Comparison of ENCODE assay signal across 23 cellular contexts in genomic region chr13:43861863-43862262, GRCh38. TPM values are rescaled to one million over a fixed set of nuclear protein-coding genes. Genes with fewer than 3 reads are reported as not detected.
DNase-seq lines count a peak whose midpoint lies in the region; ATAC-seq, FAIRE-seq and TF ChIP-seq lines count a peak whose summit lies in the region.
"Had no signal": no experiment of that assay in that cellular context is flagged by ENCODE, and none has a peak within 500 bp of the region (broad histone marks: within the 10 kb centered on the region; RNA-seq: fewer than 3 reads in every experiment).

No MANE protein-coding gene starts in this region.

- FAIRE-seq in H54 (lab: Jason Lieb, UNC): no peak
- FAIRE-seq: A204.1, GM12878, K562 had no signal

- ATAC-seq in SK-N-SH treated with all-trans-retinoic acid at 6 μM for 48 hours (peak; percentile 46; the same call in 2 of the 3 replicates), HG02870 (IDR thresholded peaks at IDR 0.05; ENCODE audit: unreplicated experiment) (no peak)
- ATAC-seq: GM12878, GM23338, HCT116, K562 had no signal

- no peak for TF ChIP-seq CTCF in fibroblast of villous mesenchyme (IDR thresholded peaks at IDR 0.05; ENCODE audit: insufficient read depth, low read depth, low read length)

- DNase-seq in HT1080 (ENCODE audit: low read depth) (peak; percentile 17), fibroblast of villous mesenchyme (ENCODE audit: low read depth) (peak; percentile 16), DMS153 treated with DMSO at 0.1 percent for 48 hours (lab: John Stamatoyannopoulos, UW; ENCODE audit: unreplicated experiment) (no peak), substantia nigra (lab: John Stamatoyannopoulos, UW) (no peak), H54 (ENCODE audit: insufficient read length, low spot score) (no peak)
- DNase-seq: ACHN; BE2C; C1 segment of cervical spinal cord; CD4-positive, CD25-positive, alpha-beta regulatory T cell; CD8-positive, alpha-beta memory T cell; COR-L47; DMS 273 treated with DMSO at 0.1 percent for 48 hours; H7; HFFc6; IMR-90 had no signal

- H3K27ac ChIP-seq in substantia nigra (ENCODE audit: low read depth, low read length, poor library complexity, severe bottlenecking): no peak overlapping the region

- TF ChIP-seq POLR2A in H54 (IDR thresholded peaks at IDR 0.05; ENCODE audit: low read depth, low read length): no peak

- no peak overlapping the region for H3K4me3 ChIP-seq in fibroblast of villous mesenchyme (ENCODE audit: low read depth, low read length)
- H3K4me3 ChIP-seq: GM12878, GM23338, K562 had no signal

TF ChIP-seq in SK-N-SH treated with all-trans-retinoic acid at 6 μM for 48 hours, 23 proteins besides CTCF, POLR2A, EP300 and RAD21:
- TF ChIP-seq ZFP30 (CRISPR knock-in tag; IDR thresholded peaks at IDR 0.05) (no peak), CSRNP3 (CRISPR knock-in tag; IDR thresholded peaks at IDR 0.05) (no peak), CSDC2 (CRISPR knock-in tag; IDR thresholded peaks at IDR 0.05) (no peak), ZNF70 (CRISPR knock-in tag; IDR thresholded peaks at IDR 0.05) (no peak), GLIS3 (CRISPR knock-in tag; IDR thresholded peaks at IDR 0.05) (no peak), RARB (CRISPR knock-in tag; IDR thresholded peaks at IDR 0.05) (no peak), PPARA (CRISPR knock-in tag; IDR thresholded peaks at IDR 0.05; ENCODE audit: borderline replicate concordance) (no peak), ZFP3 (CRISPR knock-in tag; IDR thresholded peaks at IDR 0.05) (no peak), OSR1 (CRISPR knock-in tag; IDR thresholded peaks at IDR 0.05) (no peak)
- TF ChIP-seq, protein P1, sequence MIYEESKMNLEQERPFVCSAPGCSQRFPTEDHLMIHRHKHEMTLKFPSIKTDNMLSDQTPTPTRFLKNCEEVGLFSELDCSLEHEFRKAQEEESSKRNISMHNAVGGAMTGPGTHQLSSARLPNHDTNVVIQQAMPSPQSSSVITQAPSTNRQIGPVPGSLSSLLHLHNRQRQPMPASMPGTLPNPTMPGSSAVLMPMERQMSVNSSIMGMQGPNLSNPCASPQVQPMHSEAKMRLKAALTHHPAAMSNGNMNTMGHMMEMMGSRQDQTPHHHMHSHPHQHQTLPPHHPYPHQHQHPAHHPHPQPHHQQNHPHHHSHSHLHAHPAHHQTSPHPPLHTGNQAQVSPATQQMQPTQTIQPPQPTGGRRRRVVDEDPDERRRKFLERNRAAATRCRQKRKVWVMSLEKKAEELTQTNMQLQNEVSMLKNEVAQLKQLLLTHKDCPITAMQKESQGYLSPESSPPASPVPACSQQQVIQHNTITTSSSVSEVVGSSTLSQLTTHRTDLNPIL (CRISPR knock-in tag; IDR thresholded peaks at IDR 0.05; ENCODE audit: low read depth): no peak
- TF ChIP-seq, protein P2, sequence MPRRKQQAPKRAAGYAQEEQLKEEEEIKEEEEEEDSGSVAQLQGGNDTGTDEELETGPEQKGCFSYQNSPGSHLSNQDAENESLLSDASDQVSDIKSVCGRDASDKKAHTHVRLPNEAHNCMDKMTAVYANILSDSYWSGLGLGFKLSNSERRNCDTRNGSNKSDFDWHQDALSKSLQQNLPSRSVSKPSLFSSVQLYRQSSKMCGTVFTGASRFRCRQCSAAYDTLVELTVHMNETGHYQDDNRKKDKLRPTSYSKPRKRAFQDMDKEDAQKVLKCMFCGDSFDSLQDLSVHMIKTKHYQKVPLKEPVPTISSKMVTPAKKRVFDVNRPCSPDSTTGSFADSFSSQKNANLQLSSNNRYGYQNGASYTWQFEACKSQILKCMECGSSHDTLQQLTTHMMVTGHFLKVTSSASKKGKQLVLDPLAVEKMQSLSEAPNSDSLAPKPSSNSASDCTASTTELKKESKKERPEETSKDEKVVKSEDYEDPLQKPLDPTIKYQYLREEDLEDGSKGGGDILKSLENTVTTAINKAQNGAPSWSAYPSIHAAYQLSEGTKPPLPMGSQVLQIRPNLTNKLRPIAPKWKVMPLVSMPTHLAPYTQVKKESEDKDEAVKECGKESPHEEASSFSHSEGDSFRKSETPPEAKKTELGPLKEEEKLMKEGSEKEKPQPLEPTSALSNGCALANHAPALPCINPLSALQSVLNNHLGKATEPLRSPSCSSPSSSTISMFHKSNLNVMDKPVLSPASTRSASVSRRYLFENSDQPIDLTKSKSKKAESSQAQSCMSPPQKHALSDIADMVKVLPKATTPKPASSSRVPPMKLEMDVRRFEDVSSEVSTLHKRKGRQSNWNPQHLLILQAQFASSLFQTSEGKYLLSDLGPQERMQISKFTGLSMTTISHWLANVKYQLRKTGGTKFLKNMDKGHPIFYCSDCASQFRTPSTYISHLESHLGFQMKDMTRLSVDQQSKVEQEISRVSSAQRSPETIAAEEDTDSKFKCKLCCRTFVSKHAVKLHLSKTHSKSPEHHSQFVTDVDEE (CRISPR knock-in tag; IDR thresholded peaks at IDR 0.05): no peak

RNA-seq across cellular contexts. Expression of gene CCDC122, which starts 17.7 kb away (rescaled TPM):
- total RNA-seq in HT1080 (2014; rRNA removed; shearing (Covaris generic)): 4.1 and 6.1 TPM in 2 replicates
- 2.6 and 3.3 TPM in 2 replicates for polyA plus RNA-seq in HT1080 (2015; cell fraction: cytosol; rRNA removed)
- 4.2 TPM in 2 replicates for polyA plus RNA-seq in HT1080 (2015; cell fraction: nucleus; rRNA removed)
- total RNA-seq in fibroblast of villous mesenchyme: 4.2 and 16.0 TPM in 2 replicates
- total RNA-seq: G401, K562 had no signal
- polyA plus RNA-seq: K562 had no signal

RNA-seq across cellular contexts. Expression of gene LACC1, which starts 17.8 kb away (rescaled TPM):
- 2.6 and 4.1 TPM in 2 replicates for total RNA-seq in HT1080 (2014; rRNA removed; shearing (Covaris generic))
- polyA plus RNA-seq in HT1080 (2015; cell fraction: cytosol; rRNA removed): 5.3 and 7.2 TPM in 2 replicates
- 9.4 and 12.6 TPM in 2 replicates for polyA plus RNA-seq in HT1080 (2015; cell fraction: nucleus; rRNA removed)
- 7.7 and 9.1 TPM in 2 replicates for total RNA-seq in fibroblast of villous mesenchyme
- total RNA-seq: G401 had no signal
- polyA plus RNA-seq: K562 had no signal

Comparison
In these comparisons a context has a peak if more than half of its experiments do, and no peak if none do; other contexts are left out.
1. DNase-seq: peak in HT1080 (single experiment) and fibroblast of villous mesenchyme (single experiment); none in DMS153 treated with DMSO at 0.1 percent for 48 hours (single experiment), substantia nigra (0 of 49) and H54 (single experiment).